8 cellular contexts compared by ENCODE assay signal in the genomic region with DNA sequence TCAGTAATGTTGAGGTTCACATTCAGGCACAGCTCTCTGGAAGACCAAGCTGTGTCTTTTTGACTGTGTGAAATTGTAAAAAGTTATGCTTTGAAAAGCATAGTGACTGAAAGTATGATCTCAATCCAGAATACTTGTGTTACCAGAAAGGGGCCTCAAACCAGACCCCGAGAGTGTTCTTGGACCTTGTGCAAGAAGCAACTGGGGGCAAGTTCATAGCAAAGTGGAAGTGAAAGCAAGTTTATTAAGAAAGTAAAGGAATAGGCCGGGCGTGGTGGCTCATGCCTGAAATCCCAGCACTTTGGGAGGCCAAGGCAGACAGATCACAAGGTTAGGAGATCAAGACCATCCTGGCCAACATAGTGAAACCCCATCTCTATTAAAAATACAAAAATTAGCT. TPM values are rescaled to one million over a fixed set of nuclear protein-coding genes. Genes with fewer than 3 reads are reported as not detected.
A peak's percentile ranks its signal among the peaks of the same experiment; 100 is the strongest.
DNase-seq lines count a peak whose midpoint lies in the region; FAIRE-seq and TF ChIP-seq lines count a peak whose summit lies in the region.
"Not testable (repeated sequence)": the region's sequence is repeated elsewhere in the genome, so short reads cannot be mapped to it uniquely, and the experiment has no call there.

No MANE protein-coding gene starts in this region.

- CTCF ChIA-PET in mammary epithelial cell (lab: Charles Lee; ENCODE audit: low non-redundant PET), result not testable (repeated sequence)

- H4K20me1 ChIP-seq in Loucy (ENCODE audit: insufficient read depth, low read length, poor library complexity, severe bottlenecking); mammary epithelial cell (ENCODE audit: insufficient read depth, low read length); keratinocyte (ENCODE audit: control insufficient read depth, extremely low read depth, insufficient read depth, low read length): not testable (repeated sequence)

- H3K4me3 ChIP-seq in Loucy (ENCODE audit: low read length, poor library complexity, severe bottlenecking), result peak overlapping the region; percentile 99
- H3K4me3 ChIP-seq in mammary epithelial cell (replicated peaks in 1 of 3; ENCODE audit: insufficient read depth in 1 of 3, low read depth in 2 of 3, low read length in 3 of 3); keratinocyte (ENCODE audit: control insufficient read depth in 2 of 3, extremely low read depth in 1 of 3, insufficient read depth in 2 of 3, low read depth in 1 of 3, low read length in 3 of 3): not testable (repeated sequence)
- peak overlapping the region; percentile 59 for H3K4me3 ChIP-seq in parathyroid adenoma (ENCODE audit: low read depth, low read length)

- not testable (repeated sequence) for FAIRE-seq in keratinocyte (lab: Jason Lieb, UNC)

- DNase-seq in CD1c-positive myeloid dendritic cell (ENCODE audit: extremely low spot score) (peak; percentile 24), SIG-M5 treated with dmso at 0.1 percent for 504 hours (lab: John Stamatoyannopoulos, UW; ENCODE audit: unreplicated experiment) (peak; percentile 80)
- DNase-seq in activated T-cell treated with anti-CD3 and anti-CD28 coated beads, Interleukin-2, amount 50 U/mL, for 48 hours, result peak; percentile 35 to 41
- DNase-seq in mammary epithelial cell; keratinocyte (ENCODE audit: low read depth, low spot score); substantia nigra (lab: John Stamatoyannopoulos, UW): not testable (repeated sequence)

- not testable (repeated sequence) for BruUV-seq in mammary epithelial cell (replicated peaks; lab: Mats Ljungman, UMichigan)

- in situ Hi-C loops in mammary epithelial cell (cut with MboI; ENCODE audit: low sequenced_read_pairs in 2 of 2), result not testable (repeated sequence)

- not testable (repeated sequence) for H3K27me3 ChIP-seq in Loucy (ENCODE audit: insufficient read depth, low read length, poor library complexity, severe bottlenecking); mammary epithelial cell (ENCODE audit: insufficient read depth, low read length); keratinocyte (ENCODE audit: control insufficient read depth, extremely low read depth, insufficient read depth, low read length); parathyroid adenoma (ENCODE audit: control insufficient read depth, insufficient read depth, low read length)

- WGBS in mammary epithelial cell (ENCODE audit: low coverage, missing lambda C conversion rate), result 100% methylated on average over 3 of the region's 3 CpGs

- peaks cover 66% of the 10 kb centered on the region for H3K79me2 ChIP-seq in Loucy (ENCODE audit: insufficient read depth, low read length)
- peaks cover 27% of the 10 kb centered on the region for H3K79me2 ChIP-seq in mammary epithelial cell (ENCODE audit: insufficient read depth, low read length)
- H3K79me2 ChIP-seq in keratinocyte (ENCODE audit: control insufficient read depth, insufficient read depth, low read length), result peaks cover 18% of the 10 kb centered on the region
- H3K79me2 ChIP-seq in parathyroid adenoma, result peaks cover 29% of the 10 kb centered on the region

- not testable (repeated sequence) for H3K9me1 ChIP-seq in keratinocyte (ENCODE audit: control insufficient read depth, extremely low read depth, insufficient read depth, low read length)

- H3K4me1 ChIP-seq in Loucy (ENCODE audit: insufficient read depth, low read length, poor library complexity, severe bottlenecking) (peaks cover 32% of the 10 kb centered on the region), mammary epithelial cell (ENCODE audit: insufficient read depth, low read length) (peaks cover 53% of the 10 kb centered on the region), keratinocyte (ENCODE audit: control insufficient read depth, extremely low read depth, insufficient read depth, low read length) (peaks cover 60% of the 10 kb centered on the region), parathyroid adenoma (peaks cover 29% of the 10 kb centered on the region)

- H3K9me2 ChIP-seq in Loucy (replicated peaks; ENCODE audit: low read depth, low read length), result not testable (repeated sequence)

- H2AFZ ChIP-seq in Loucy (ENCODE audit: low read length); mammary epithelial cell (ENCODE audit: low read depth, low read length); keratinocyte (ENCODE audit: control insufficient read depth, low read length); parathyroid adenoma: not testable (repeated sequence)

- intact Hi-C loops in mammary epithelial cell (cut with micrococcal nuclease), result not testable (repeated sequence)

- H3K27ac ChIP-seq in mammary epithelial cell (ENCODE audit: insufficient read depth, low read depth, low read length), result peak overlapping the region; percentile 4
- H3K27ac ChIP-seq in keratinocyte (ENCODE audit: control insufficient read depth, insufficient read depth, low read length), result peak overlapping the region; percentile 19
- H3K27ac ChIP-seq in parathyroid adenoma, result peak overlapping the region; percentile 77
- peak overlapping the region; percentile 97 for H3K27ac ChIP-seq in substantia nigra (ENCODE audit: low read depth, low read length, poor library complexity, severe bottlenecking)

- H3K4me2 ChIP-seq in Loucy (ENCODE audit: low read depth, low read length, poor library complexity, severe bottlenecking), result peak overlapping the region; percentile 82
- H3K4me2 ChIP-seq in mammary epithelial cell (ENCODE audit: insufficient read depth, low read depth, low read length), result peak overlapping the region; percentile 88
- peak overlapping the region; percentile 100 for H3K4me2 ChIP-seq in keratinocyte (ENCODE audit: control insufficient read depth, extremely low read depth, insufficient read depth, low read depth, low read length)
- peak overlapping the region; percentile 67 for H3K4me2 ChIP-seq in parathyroid adenoma (ENCODE audit: low read length)

- H3K9ac ChIP-seq in Loucy (ENCODE audit: low read depth, low read length, poor library complexity, severe bottlenecking), result peak overlapping the region; percentile 98
- H3K9ac ChIP-seq in mammary epithelial cell (ENCODE audit: insufficient read depth, low read length); keratinocyte (ENCODE audit: control insufficient read depth, extremely low read depth, insufficient read depth, low read length); parathyroid adenoma: not testable (repeated sequence)

- not testable (repeated sequence) for H3K36me3 ChIP-seq in Loucy (ENCODE audit: insufficient read depth, low read length); mammary epithelial cell (ENCODE audit: insufficient read depth, low read length); keratinocyte (ENCODE audit: control insufficient read depth in 2 of 2, extremely low read depth in 1 of 2, insufficient read depth in 2 of 2, low read length in 2 of 2); parathyroid adenoma (ENCODE audit: control insufficient read depth, insufficient read depth, low read length)

- TF ChIP-seq CTCF in Loucy (conservative IDR thresholded peaks at IDR 0.05; ENCODE audit: low read length); mammary epithelial cell (conservative IDR thresholded peaks at IDR 0.05 in 1 of 2, IDR thresholded peaks at IDR 0.05 in 1 of 2; ENCODE audit: extremely low read depth in 1 of 2, insufficient read depth in 1 of 2, low read depth in 1 of 2, low read length in 2 of 2); keratinocyte (optimal IDR thresholded peaks at IDR 0.05 in 1 of 3, IDR thresholded peaks at IDR 0.05 in 1 of 3, conservative IDR thresholded peaks at IDR 0.05 in 1 of 3; ENCODE audit: extremely low read depth in 1 of 3, insufficient read depth in 2 of 3, low read length in 3 of 3); parathyroid adenoma (IDR thresholded peaks at IDR 0.05): not testable (repeated sequence)

- H3F3A ChIP-seq in Loucy (ENCODE audit: low read depth), result not testable (repeated sequence)

- dilution Hi-C loops in mammary epithelial cell (cut with HindIII; ENCODE audit: low sequenced_read_pairs), result loop anchor here (5.0 kb wide), 1 partner anchor 54 kb away; a partner anchor contains a TSS
- dilution Hi-C loops in keratinocyte (cut with MboI; ENCODE audit: extremely low pct_ligation_motif_present, low sequenced_read_pairs), result not testable (repeated sequence)

- not testable (repeated sequence) for H3K9me3 ChIP-seq in Loucy (ENCODE audit: insufficient read depth, low read depth, low read length); mammary epithelial cell (replicated peaks; ENCODE audit: insufficient read depth, low read length); keratinocyte (ENCODE audit: control insufficient read depth, low read depth, low read length); parathyroid adenoma (ENCODE audit: control insufficient read depth, low read length)

RNA-seq across cellular contexts. Expression of a gene that starts 2.5 kb away (rescaled TPM):
- 10 to 100 TPM; 38.0 to 41.1 TPM for total RNA-seq in mammary epithelial cell
- 17.9 TPM for polyA plus RNA-seq in mammary epithelial cell
- polyA minus RNA-seq in mammary epithelial cell, result 33.6 TPM
- polyA plus RNA-seq in keratinocyte, result 13.7 to 33.1 TPM (median 19.4 TPM) in 3 replicates
- polyA plus RNA-seq in keratinocyte (2011; ENCODE audit: low read depth), result 4.7 TPM
- 11.7 and 12.0 TPM in 2 replicates for polyA plus RNA-seq in keratinocyte (2011; cell fraction: cytosol; rRNA removed)
- polyA plus RNA-seq in keratinocyte (2011; cell fraction: nucleus; rRNA removed), result 32.9 and 39.7 TPM in 2 replicates
- 5.8 and 22.4 TPM in 2 replicates for polyA plus RNA-seq in keratinocyte (2012; ENCODE audit: low replicate concordance)
- 15.9 to 44.8 TPM (median 24.6 TPM) in 3 replicates for polyA minus RNA-seq in keratinocyte
- 19.0 TPM for polyA minus RNA-seq in keratinocyte (2011; cell fraction: cytosol; rRNA and poly(A)+ RNA removed)
- polyA minus RNA-seq in keratinocyte (2011; cell fraction: nucleus; rRNA and poly(A)+ RNA removed), result 23.3 and 28.5 TPM in 2 replicates

RNA-seq across cellular contexts. Expression of a gene that starts 56.0 kb away (rescaled TPM):
- total RNA-seq in mammary epithelial cell, result 10 to 100 TPM in 1 of 2 donors, 1 to 10 TPM in 1; 4.8 to 10.9 TPM
- 3.1 TPM for polyA plus RNA-seq in mammary epithelial cell
- 1.4 TPM for polyA minus RNA-seq in mammary epithelial cell
- polyA plus RNA-seq in keratinocyte, result 1.4 to 2.9 TPM (median 2.6 TPM) in 3 replicates
- 9.8 TPM for polyA plus RNA-seq in keratinocyte (2011; ENCODE audit: low read depth)
- polyA plus RNA-seq in keratinocyte (2011; cell fraction: cytosol; rRNA removed), result 1.0 and 1.5 TPM in 2 replicates
- polyA plus RNA-seq in keratinocyte (2011; cell fraction: nucleus; rRNA removed), result 2.4 and 2.5 TPM in 2 replicates
- polyA plus RNA-seq in keratinocyte (2012; ENCODE audit: low replicate concordance), result 1.7 and 4.0 TPM in 2 replicates
- 0.62 to 3.0 TPM (median 1.5 TPM) in 3 replicates for polyA minus RNA-seq in keratinocyte
- 1.9 TPM for polyA minus RNA-seq in keratinocyte (2011; cell fraction: cytosol; rRNA and poly(A)+ RNA removed)
- 2.0 and 6.7 TPM in 2 replicates for polyA minus RNA-seq in keratinocyte (2011; cell fraction: nucleus; rRNA and poly(A)+ RNA removed)

Comparison
In these comparisons a context has a peak if more than half of its experiments do, and no peak if none do; other contexts are left out.
1. H3K27ac ChIP-seq: peak in every context shown above with its lines; median percentile 97 in substantia nigra; 77 in parathyroid adenoma; 19 in keratinocyte; 4 in mammary epithelial cell.